10 cellular contexts compared by ENCODE assay signal in genomic region chr2:72142743-72143440, GRCh38. TPM values are rescaled to one million over a fixed set of nuclear protein-coding genes. Genes with fewer than 3 reads are reported as not detected.
A peak's percentile ranks its signal among the peaks of the same experiment; 100 is the strongest.
DNase-seq lines count a peak whose midpoint lies in the region; ATAC-seq and TF ChIP-seq lines count a peak whose summit lies in the region.
"Had no signal": no experiment of that assay in that cellular context is flagged by ENCODE, and none has a peak within 500 bp of the region (broad histone marks: within the 10 kb centered on the region; RNA-seq: fewer than 3 reads in every experiment).

No MANE protein-coding gene starts in this region.

- peak overlapping the region; percentile 93 for H3K18ac ChIP-seq in neuronal stem cell (ENCODE audit: low read length)

- H2BK15ac ChIP-seq in neuronal stem cell (ENCODE audit: low read length), result peak overlapping the region; percentile 87

- WGBS in gastroesophageal sphincter (ENCODE audit: low coverage in 1 of 2), 2 donors, result 24 to 33% methylated on average over 3 to 5 of the region's 45 CpGs
- no CpG with 5 or more reads among the region's 45 CpGs for WGBS in neuronal stem cell (ENCODE audit: extremely low coverage in 2 of 2, insufficient read length in 2 of 2, insufficient replicate concordance in 1 of 2), 2 donors

- no peak overlapping the region for H2BK12ac ChIP-seq in neuronal stem cell (ENCODE audit: low read length)

- TF ChIP-seq EP300 in gastroesophageal sphincter (IDR thresholded peaks at IDR 0.05), result no peak

- peaks cover 8% of the 10 kb centered on the region for H3K4me1 ChIP-seq in NT2/D1 (ENCODE audit: insufficient read depth, insufficient read length)
- peaks cover 0 to 68% (median 61%) of the 10 kb centered on the region in 3 donors for H3K4me1 ChIP-seq in gastroesophageal sphincter
- H3K4me1 ChIP-seq in neuronal stem cell (ENCODE audit: control insufficient read depth in 2 of 2, insufficient read depth in 1 of 2, low read depth in 1 of 2, low read length in 2 of 2), result peaks cover 11 to 32% of the 10 kb centered on the region in 2 donors

- no peak overlapping the region for H2BK5ac ChIP-seq in neuronal stem cell (ENCODE audit: low read length)

- peaks cover 6% of the 10 kb centered on the region; the same call in 1 of the 2 replicates for H3K9me3 ChIP-seq in NT2/D1 (ENCODE audit: insufficient read depth, low read length)
- H3K9me3 ChIP-seq in gastroesophageal sphincter, result no peaks in the 10 kb centered on the region
- H3K9me3 ChIP-seq in neuronal stem cell (replicated peaks in 1 of 2; ENCODE audit: control insufficient read depth in 2 of 2, insufficient read depth in 1 of 2, low read depth in 1 of 2, low read length in 2 of 2), result peaks cover 5 to 10% of the 10 kb centered on the region in 2 donors

- H3K27ac ChIP-seq in gastroesophageal sphincter (peak overlapping the region in 3 of 4 donors; percentile 8 to 54 (median 51)), neuronal stem cell (replicated peaks; ENCODE audit: low read length) (no peak overlapping the region)

- no peak overlapping the region for H3K14ac ChIP-seq in neuronal stem cell (ENCODE audit: low read length)

- no peak overlapping the region for H4K91ac ChIP-seq in neuronal stem cell (ENCODE audit: low read depth, low read length, poor library complexity)

- peak overlapping the region; percentile 62 for H2BK120ac ChIP-seq in neuronal stem cell (ENCODE audit: low read depth, low read length)

- ATAC-seq in gastroesophageal sphincter, result peak; percentile 78
- ATAC-seq in HG03280 (IDR thresholded peaks at IDR 0.05; ENCODE audit: unreplicated experiment), result no peak
- no peak for ATAC-seq in GM21447 (IDR thresholded peaks at IDR 0.05; ENCODE audit: unreplicated experiment)
- ATAC-seq: HCT116 had no signal

- no peak overlapping the region for H3K9ac ChIP-seq in NT2/D1 (ENCODE audit: insufficient read length, low read depth)
- peak overlapping the region; percentile 74 for H3K9ac ChIP-seq in neuronal stem cell (ENCODE audit: low read depth, low read length, poor library complexity)

- H3K4ac ChIP-seq in neuronal stem cell (ENCODE audit: low read length), result no peak overlapping the region

- TF ChIP-seq CTCF in gastroesophageal sphincter (IDR thresholded peaks at IDR 0.05), result no peak

- H3K36me3 ChIP-seq in NT2/D1 (ENCODE audit: insufficient read depth, insufficient read length, low read length), result no peaks in the 10 kb centered on the region
- no peaks in the 10 kb centered on the region for H3K36me3 ChIP-seq in gastroesophageal sphincter
- H3K36me3 ChIP-seq in neuronal stem cell (replicated peaks in 1 of 2; ENCODE audit: control insufficient read depth in 2 of 2, insufficient read depth in 2 of 2, low read length in 2 of 2), result no peaks in the 10 kb centered on the region

- peak in 1 of 2 donors; percentile 9 for TF ChIP-seq POLR2A in gastroesophageal sphincter (IDR thresholded peaks at IDR 0.05)

- H3K4me2 ChIP-seq in neuronal stem cell (ENCODE audit: insufficient read depth, low read length, poor library complexity, severe bottlenecking), result peak overlapping the region; percentile 91

- no peaks in the 10 kb centered on the region for H3K79me1 ChIP-seq in neuronal stem cell (ENCODE audit: low read depth, low read length)

- H3K4me3 ChIP-seq in NT2/D1 (ENCODE audit: insufficient read length, low read depth) (peak overlapping the region; percentile 24), gastroesophageal sphincter (peak overlapping the region in 1 of 2 donors; percentile 57), neuronal stem cell (ENCODE audit: low read length in 2 of 2) (peak overlapping the region in 1 of 2 donors; percentile 8)

- H3K27me3 ChIP-seq in NT2/D1 (ENCODE audit: insufficient read depth, insufficient read length), result peaks cover 71% of the 10 kb centered on the region
- H3K27me3 ChIP-seq in gastroesophageal sphincter, result peaks cover 47% of the 10 kb centered on the region
- peaks cover 25 to 95% (median 62%) of the 10 kb centered on the region in 3 experiments for H3K27me3 ChIP-seq in neuronal stem cell (ENCODE audit: control insufficient read depth in 3 of 3, insufficient read depth in 3 of 3, low read depth in 1 of 3, low read length in 3 of 3)

- no peak overlapping the region for H4K8ac ChIP-seq in neuronal stem cell (ENCODE audit: low read depth, low read length)

- DNase-seq in AG08395 (ENCODE audit: low spot score) (peak; percentile 47), NT2/D1 (ENCODE audit: low read depth, low spot score) (no peak), neuronal stem cell (ENCODE audit: low spot score) (peak; percentile 50), glomerular visceral epithelial cell (ENCODE audit: extremely low spot score) (no peak), superior temporal gyrus (ENCODE audit: extremely low spot score) (no peak)
- DNase-seq: activated CD4-positive, alpha-beta T cell treated with anti-CD3 and anti-CD28 coated beads for 48 hours had no signal

- H2AFZ ChIP-seq in neuronal stem cell (ENCODE audit: low read length), result peak overlapping the region; percentile 82

- no peak overlapping the region for H3K23ac ChIP-seq in neuronal stem cell (ENCODE audit: low read depth, low read length, poor library complexity)

- H2AK5ac ChIP-seq in neuronal stem cell (ENCODE audit: low read depth, low read length), result no peak overlapping the region

RNA-seq across cellular contexts. Expression of gene CYP26B1, which starts 4.8 kb away (rescaled TPM):
- total RNA-seq in gastroesophageal sphincter, result 1 to 10 TPM in 2 of 4 donors, under 1 TPM in 2; 0.47 to 4.0 (median 1.4) TPM
- 1.0 TPM for polyA plus RNA-seq in neuronal stem cell (2013, experiment 1 of 2)
- 0.68 TPM for polyA plus RNA-seq in neuronal stem cell (2013, experiment 2 of 2)

Comparison
In these comparisons a context has a peak if more than half of its experiments do, and no peak if none do; other contexts are left out.
1. DNase-seq: peak in AG08395 (single experiment) and neuronal stem cell (single experiment); none in NT2/D1 (single experiment), glomerular visceral epithelial cell (single experiment) and superior temporal gyrus (single experiment).